1 cellular context compared by ENCODE assay signal in the genomic region with DNA sequence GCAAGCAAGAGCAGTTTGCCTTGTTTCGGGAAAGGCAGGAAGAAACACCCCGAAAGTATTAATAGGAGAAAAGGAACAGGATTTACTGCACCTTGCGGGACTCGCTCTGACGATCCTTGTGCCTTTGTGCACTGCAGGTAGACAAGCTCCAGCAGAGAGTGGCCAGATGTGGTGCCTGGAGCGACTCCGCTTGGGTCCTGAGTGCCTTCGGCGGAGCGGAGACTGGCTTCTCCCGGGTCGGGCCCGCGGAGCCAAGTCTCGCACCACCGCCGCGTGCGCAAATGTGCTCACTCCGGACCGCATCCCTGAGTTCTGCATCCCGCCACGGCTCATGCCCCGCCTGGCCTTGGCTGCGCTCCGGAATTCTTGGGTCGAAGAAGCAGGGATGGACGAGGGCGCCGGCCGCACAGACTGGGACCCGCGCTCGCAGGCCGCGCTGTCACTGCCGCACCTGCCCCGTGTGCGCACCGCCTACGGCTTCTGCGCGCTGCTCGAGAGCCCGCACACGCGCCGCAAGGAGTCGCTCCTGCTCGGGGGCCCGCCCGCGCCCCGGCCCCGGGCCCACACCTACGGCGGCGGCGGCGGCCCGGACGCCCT.
TF ChIP-seq lines count a peak whose summit lies in the region.

No MANE protein-coding gene starts in this region.

TF ChIP-seq in HepG2, 621 proteins besides CTCF, POLR2A, EP300 and RAD21 (continued from another document):
- TF ChIP-seq, protein P1, sequence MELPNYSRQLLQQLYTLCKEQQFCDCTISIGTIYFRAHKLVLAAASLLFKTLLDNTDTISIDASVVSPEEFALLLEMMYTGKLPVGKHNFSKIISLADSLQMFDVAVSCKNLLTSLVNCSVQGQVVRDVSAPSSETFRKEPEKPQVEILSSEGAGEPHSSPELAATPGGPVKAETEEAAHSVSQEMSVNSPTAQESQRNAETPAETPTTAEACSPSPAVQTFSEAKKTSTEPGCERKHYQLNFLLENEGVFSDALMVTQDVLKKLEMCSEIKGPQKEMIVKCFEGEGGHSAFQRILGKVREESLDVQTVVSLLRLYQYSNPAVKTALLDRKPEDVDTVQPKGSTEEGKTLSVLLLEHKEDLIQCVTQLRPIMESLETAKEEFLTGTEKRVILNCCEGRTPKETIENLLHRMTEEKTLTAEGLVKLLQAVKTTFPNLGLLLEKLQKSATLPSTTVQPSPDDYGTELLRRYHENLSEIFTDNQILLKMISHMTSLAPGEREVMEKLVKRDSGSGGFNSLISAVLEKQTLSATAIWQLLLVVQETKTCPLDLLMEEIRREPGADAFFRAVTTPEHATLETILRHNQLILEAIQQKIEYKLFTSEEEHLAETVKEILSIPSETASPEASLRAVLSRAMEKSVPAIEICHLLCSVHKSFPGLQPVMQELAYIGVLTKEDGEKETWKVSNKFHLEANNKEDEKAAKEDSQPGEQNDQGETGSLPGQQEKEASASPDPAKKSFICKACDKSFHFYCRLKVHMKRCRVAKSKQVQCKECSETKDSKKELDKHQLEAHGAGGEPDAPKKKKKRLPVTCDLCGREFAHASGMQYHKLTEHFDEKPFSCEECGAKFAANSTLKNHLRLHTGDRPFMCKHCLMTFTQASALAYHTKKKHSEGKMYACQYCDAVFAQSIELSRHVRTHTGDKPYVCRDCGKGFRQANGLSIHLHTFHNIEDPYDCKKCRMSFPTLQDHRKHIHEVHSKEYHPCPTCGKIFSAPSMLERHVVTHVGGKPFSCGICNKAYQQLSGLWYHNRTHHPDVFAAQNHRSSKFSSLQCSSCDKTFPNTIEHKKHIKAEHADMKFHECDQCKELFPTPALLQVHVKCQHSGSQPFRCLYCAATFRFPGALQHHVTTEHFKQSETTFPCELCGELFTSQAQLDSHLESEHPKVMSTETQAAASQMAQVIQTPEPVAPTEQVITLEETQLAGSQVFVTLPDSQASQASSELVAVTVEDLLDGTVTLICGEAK (IDR thresholded peaks at IDR 0.05): no peak
- TF ChIP-seq, protein P1 (CRISPR knock-in tag; IDR thresholded peaks at IDR 0.05): no peak
- TF ChIP-seq, protein P2, sequence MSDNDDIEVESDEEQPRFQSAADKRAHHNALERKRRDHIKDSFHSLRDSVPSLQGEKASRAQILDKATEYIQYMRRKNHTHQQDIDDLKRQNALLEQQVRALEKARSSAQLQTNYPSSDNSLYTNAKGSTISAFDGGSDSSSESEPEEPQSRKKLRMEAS (IDR thresholded peaks at IDR 0.05): peak; percentile 33; the same call in 1 of the 2 replicates
- no peak for TF ChIP-seq PHF5A (CRISPR knock-in tag; IDR thresholded peaks at IDR 0.05; ENCODE audit: low read depth, unreplicated experiment)
- TF ChIP-seq, protein P3, sequence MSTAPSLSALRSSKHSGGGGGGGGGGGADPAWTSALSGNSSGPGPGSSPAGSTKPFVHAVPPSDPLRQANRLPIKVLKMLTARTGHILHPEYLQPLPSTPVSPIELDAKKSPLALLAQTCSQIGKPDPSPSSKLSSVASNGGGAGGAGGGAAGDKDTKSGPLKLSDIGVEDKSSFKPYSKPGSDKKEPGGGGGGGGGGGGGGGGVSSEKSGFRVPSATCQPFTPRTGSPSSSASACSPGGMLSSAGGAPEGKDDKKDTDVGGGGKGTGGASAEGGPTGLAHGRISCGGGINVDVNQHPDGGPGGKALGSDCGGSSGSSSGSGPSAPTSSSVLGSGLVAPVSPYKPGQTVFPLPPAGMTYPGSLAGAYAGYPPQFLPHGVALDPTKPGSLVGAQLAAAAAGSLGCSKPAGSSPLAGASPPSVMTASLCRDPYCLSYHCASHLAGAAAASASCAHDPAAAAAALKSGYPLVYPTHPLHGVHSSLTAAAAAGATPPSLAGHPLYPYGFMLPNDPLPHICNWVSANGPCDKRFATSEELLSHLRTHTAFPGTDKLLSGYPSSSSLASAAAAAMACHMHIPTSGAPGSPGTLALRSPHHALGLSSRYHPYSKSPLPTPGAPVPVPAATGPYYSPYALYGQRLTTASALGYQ (CRISPR knock-in tag; IDR thresholded peaks at IDR 0.05): no peak
- no peak for TF ChIP-seq AGO1 (IDR thresholded peaks at IDR 0.05; ENCODE audit: low read depth, low read length, poor library complexity, severe bottlenecking)
- TF ChIP-seq, protein P4, sequence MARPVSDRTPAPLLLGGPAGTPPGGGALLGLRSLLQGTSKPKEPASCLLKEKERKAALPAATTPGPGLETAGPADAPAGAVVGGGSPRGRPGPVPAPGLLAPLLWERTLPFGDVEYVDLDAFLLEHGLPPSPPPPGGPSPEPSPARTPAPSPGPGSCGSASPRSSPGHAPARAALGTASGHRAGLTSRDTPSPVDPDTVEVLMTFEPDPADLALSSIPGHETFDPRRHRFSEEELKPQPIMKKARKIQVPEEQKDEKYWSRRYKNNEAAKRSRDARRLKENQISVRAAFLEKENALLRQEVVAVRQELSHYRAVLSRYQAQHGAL (CRISPR knock-in tag; IDR thresholded peaks at IDR 0.05; ENCODE audit: not compliant biosample characterization): no peak
- TF ChIP-seq ETV5 (CRISPR knock-in tag; IDR thresholded peaks at IDR 0.05; ENCODE audit: borderline replicate concordance): no peak
- TF ChIP-seq, protein P5, sequence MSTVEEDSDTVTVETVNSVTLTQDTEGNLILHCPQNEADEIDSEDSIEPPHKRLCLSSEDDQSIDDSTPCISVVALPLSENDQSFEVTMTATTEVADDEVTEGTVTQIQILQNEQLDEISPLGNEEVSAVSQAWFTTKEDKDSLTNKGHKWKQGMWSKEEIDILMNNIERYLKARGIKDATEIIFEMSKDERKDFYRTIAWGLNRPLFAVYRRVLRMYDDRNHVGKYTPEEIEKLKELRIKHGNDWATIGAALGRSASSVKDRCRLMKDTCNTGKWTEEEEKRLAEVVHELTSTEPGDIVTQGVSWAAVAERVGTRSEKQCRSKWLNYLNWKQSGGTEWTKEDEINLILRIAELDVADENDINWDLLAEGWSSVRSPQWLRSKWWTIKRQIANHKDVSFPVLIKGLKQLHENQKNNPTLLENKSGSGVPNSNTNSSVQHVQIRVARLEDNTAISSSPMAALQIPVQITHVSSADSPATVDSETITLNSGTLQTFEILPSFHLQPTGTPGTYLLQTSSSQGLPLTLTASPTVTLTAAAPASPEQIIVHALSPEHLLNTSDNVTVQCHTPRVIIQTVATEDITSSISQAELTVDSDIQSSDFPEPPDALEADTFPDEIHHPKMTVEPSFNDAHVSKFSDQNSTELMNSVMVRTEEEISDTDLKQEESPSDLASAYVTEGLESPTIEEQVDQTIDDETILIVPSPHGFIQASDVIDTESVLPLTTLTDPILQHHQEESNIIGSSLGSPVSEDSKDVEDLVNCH (CRISPR knock-in tag; IDR thresholded peaks at IDR 0.05): no peak
- TF ChIP-seq, protein P6, sequence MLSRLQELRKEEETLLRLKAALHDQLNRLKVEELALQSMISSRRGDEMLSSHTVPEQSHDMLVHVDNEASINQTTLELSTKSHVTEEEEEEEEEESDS (CRISPR knock-in tag; IDR thresholded peaks at IDR 0.05; ENCODE audit: borderline replicate concordance): no peak
- 0 out of 2 replicates have a peak, but pooled peaks have one; percentile 41 for TF ChIP-seq ZNF749 (CRISPR knock-in tag; IDR thresholded peaks at IDR 0.05; ENCODE audit: borderline replicate concordance)
- TF ChIP-seq RXRB (CRISPR knock-in tag; IDR thresholded peaks at IDR 0.05; ENCODE audit: borderline replicate concordance): no peak
- TF ChIP-seq HOXA7 (CRISPR knock-in tag; IDR thresholded peaks at IDR 0.05): no peak
- no peak for TF ChIP-seq RARG (CRISPR knock-in tag; IDR thresholded peaks at IDR 0.05; ENCODE audit: low read depth)
- TF ChIP-seq ZNF251 (CRISPR knock-in tag; IDR thresholded peaks at IDR 0.05): no peak
- TF ChIP-seq SNAPC2 (CRISPR knock-in tag; IDR thresholded peaks at IDR 0.05): no peak
- TF ChIP-seq ZNF629 (CRISPR knock-in tag; conservative IDR thresholded peaks at IDR 0.05): 0 out of 2 replicates have a peak, but pooled peaks have one; percentile 17
- TF ChIP-seq, protein P7, sequence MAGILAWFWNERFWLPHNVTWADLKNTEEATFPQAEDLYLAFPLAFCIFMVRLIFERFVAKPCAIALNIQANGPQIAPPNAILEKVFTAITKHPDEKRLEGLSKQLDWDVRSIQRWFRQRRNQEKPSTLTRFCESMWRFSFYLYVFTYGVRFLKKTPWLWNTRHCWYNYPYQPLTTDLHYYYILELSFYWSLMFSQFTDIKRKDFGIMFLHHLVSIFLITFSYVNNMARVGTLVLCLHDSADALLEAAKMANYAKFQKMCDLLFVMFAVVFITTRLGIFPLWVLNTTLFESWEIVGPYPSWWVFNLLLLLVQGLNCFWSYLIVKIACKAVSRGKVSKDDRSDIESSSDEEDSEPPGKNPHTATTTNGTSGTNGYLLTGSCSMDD (CRISPR knock-in tag; IDR thresholded peaks at IDR 0.05): 0 out of 2 replicates have a peak, but pooled peaks have one; percentile 38
